In the genomic region with DNA sequence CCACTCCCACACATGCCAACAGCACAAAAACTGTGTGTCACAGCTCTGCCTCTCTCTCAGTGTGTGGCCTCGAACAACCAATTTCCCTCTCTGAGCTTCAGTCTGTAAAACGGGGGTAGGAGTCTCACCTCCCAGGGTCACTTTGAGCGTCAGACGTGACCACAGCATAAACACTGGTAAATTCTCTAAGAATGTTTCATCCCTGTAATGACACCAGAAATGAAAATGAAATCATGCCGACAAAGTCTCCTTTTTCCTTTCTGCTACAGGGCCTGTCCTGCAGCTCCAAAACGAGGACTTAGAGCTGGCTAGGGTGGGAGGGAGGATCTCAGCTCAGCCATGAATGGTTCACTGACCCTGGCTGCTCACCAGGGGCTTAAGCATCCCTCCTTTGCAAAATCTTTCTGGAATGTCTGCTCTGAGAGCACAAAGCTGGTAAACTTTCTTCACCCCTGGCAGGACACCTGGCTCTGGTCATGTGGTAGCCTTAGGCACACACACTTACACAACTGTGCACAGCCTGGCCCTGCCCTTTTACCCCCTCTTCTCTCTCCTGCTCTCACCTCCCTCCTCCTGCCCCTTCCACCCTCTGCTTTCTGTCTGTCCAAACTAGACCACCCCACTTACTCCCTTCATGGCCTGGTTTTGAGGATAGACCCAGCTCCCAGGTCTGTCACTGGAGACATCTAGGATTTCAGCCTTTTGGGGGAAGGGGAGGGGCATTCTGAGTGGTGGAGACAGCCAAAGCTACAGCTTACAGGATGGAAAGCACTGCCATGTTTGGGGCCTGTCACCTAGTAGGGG, we compare ENCODE assay signal across 8 cellular contexts. TPM values are rescaled to one million over a fixed set of nuclear protein-coding genes. Genes with fewer than 3 reads are reported as not detected.
A peak's percentile ranks its signal among the peaks of the same experiment; 100 is the strongest.
DNase-seq lines count a peak whose midpoint lies in the region; ATAC-seq and TF ChIP-seq lines count a peak whose summit lies in the region.

No MANE protein-coding gene starts in this region.

- DNase-seq in activated naive CD4-positive, alpha-beta T cell treated with anti-CD3 and anti-CD28 coated beads, Interleukin-2, amount 10 ng/mL, durations not matched to agents 7 days and 5 days, result no peak
- DNase-seq in activated naive CD4-positive, alpha-beta T cell (lab: John Stamatoyannopoulos, UW), result no peak
- DNase-seq in MCF 10A (ENCODE audit: unreplicated experiment), result peak; percentile 78
- no peak for DNase-seq in lower lobe of right lung
- DNase-seq in vagina (ENCODE audit: extremely low spot score in 2 of 2), result no peak
- DNase-seq in natural killer cell treated with Interleukin-12 subunit alpha and Interleukin-12 subunit beta and Interleukin-15 and Interleukin-18, amount 100 ng/mL, for 72 hours (ENCODE audit: low spot score), result no peak
- DNase-seq in cerebellar nuclear complex (lab: John Stamatoyannopoulos, UW), result no peak
- DNase-seq in activated T-cell treated with anti-CD3 and anti-CD28 coated beads, Interleukin-2, amount 50 U/mL, for 4 hours, result no peak

- TF ChIP-seq POLR2A in vagina (IDR thresholded peaks at IDR 0.05), result no peak

- H3K27me3 ChIP-seq in lower lobe of right lung (ENCODE audit: low read depth), result no peaks in the 10 kb centered on the region
- H3K27me3 ChIP-seq in vagina, result no peaks in the 10 kb centered on the region

- POLR2A ChIA-PET in MCF 10A (lab: Yijun Ruan, JAX), result interaction anchor here (0.7 to 6.5 kb wide), 11 partner anchors 8 to 1809 kb away, joined by 3 to 83 read pairs (median 6); a partner anchor contains a TSS

- no peaks in the 10 kb centered on the region for H3K36me3 Mint-ChIP-seq in activated naive CD4-positive, alpha-beta T cell treated with anti-CD3 and anti-CD28 coated beads, Interleukin-2, amount 10 ng/mL, durations not matched to agents 7 days and 5 days
- no peaks in the 10 kb centered on the region for H3K36me3 Mint-ChIP-seq in MCF 10A (ENCODE audit: insufficient read depth, unreplicated experiment)
- no peaks in the 10 kb centered on the region for H3K36me3 Mint-ChIP-seq in natural killer cell treated with Interleukin-12 subunit alpha and Interleukin-12 subunit beta and Interleukin-15 and Interleukin-18, amount 100 ng/mL, for 72 hours
- H3K36me3 Mint-ChIP-seq in activated T-cell treated with anti-CD3 and anti-CD28 coated beads, Interleukin-2, amount 50 U/mL, for 4 hours (ENCODE audit: insufficient read depth), result no peaks in the 10 kb centered on the region

- H3K27ac ChIP-seq in lower lobe of right lung (peak overlapping the region; percentile 53), vagina (peak overlapping the region; percentile 88)

- H3K4me3 ChIP-seq in lower lobe of right lung (no peak overlapping the region), vagina (no peak overlapping the region)

- ATAC-seq in lower lobe of right lung, result peak; percentile 30 to 52
- ATAC-seq in natural killer cell treated with Interleukin-12 subunit alpha and Interleukin-12 subunit beta and Interleukin-15 and Interleukin-18, amount 100 ng/mL, for 72 hours, result no peak
- no peak for ATAC-seq in activated T-cell treated with anti-CD3 and anti-CD28 coated beads, Interleukin-2, amount 50 U/mL, for 4 hours

- peaks cover 71% of the 10 kb centered on the region for H3K4me1 ChIP-seq in lower lobe of right lung
- peaks cover 92% of the 10 kb centered on the region for H3K4me1 ChIP-seq in vagina

- no peaks in the 10 kb centered on the region for H3K36me3 ChIP-seq in lower lobe of right lung
- H3K36me3 ChIP-seq in vagina, result no peaks in the 10 kb centered on the region

- H3K4me1 Mint-ChIP-seq in activated naive CD4-positive, alpha-beta T cell treated with anti-CD3 and anti-CD28 coated beads, Interleukin-2, amount 10 ng/mL, durations not matched to agents 7 days and 5 days, result peaks cover 55% of the 10 kb centered on the region
- peaks cover 72% of the 10 kb centered on the region for H3K4me1 Mint-ChIP-seq in MCF 10A (ENCODE audit: insufficient read depth, unreplicated experiment)
- H3K4me1 Mint-ChIP-seq in natural killer cell treated with Interleukin-12 subunit alpha and Interleukin-12 subunit beta and Interleukin-15 and Interleukin-18, amount 100 ng/mL, for 72 hours (ENCODE audit: low read depth in 2 of 2), result peaks cover 12 to 14% of the 10 kb centered on the region in 2 donors
- peaks cover 29% of the 10 kb centered on the region for H3K4me1 Mint-ChIP-seq in activated T-cell treated with anti-CD3 and anti-CD28 coated beads, Interleukin-2, amount 50 U/mL, for 4 hours (ENCODE audit: low read depth)

- H3K4me3 Mint-ChIP-seq in activated naive CD4-positive, alpha-beta T cell treated with anti-CD3 and anti-CD28 coated beads, Interleukin-2, amount 10 ng/mL, durations not matched to agents 7 days and 5 days, result no peak overlapping the region
- peak overlapping the region; percentile 53 for H3K4me3 Mint-ChIP-seq in MCF 10A (ENCODE audit: unreplicated experiment)
- H3K4me3 Mint-ChIP-seq in natural killer cell treated with Interleukin-12 subunit alpha and Interleukin-12 subunit beta and Interleukin-15 and Interleukin-18, amount 100 ng/mL, for 72 hours, result no peak overlapping the region
- no peak overlapping the region for H3K4me3 Mint-ChIP-seq in activated T-cell treated with anti-CD3 and anti-CD28 coated beads, Interleukin-2, amount 50 U/mL, for 4 hours

- peaks cover 4% of the 10 kb centered on the region for H3K9me3 ChIP-seq in lower lobe of right lung
- no peaks in the 10 kb centered on the region for H3K9me3 ChIP-seq in vagina

- peak overlapping the region; percentile 63 for H3K27ac Mint-ChIP-seq in activated naive CD4-positive, alpha-beta T cell treated with anti-CD3 and anti-CD28 coated beads, Interleukin-2, amount 10 ng/mL, durations not matched to agents 7 days and 5 days
- H3K27ac Mint-ChIP-seq in MCF 10A (ENCODE audit: low read depth, unreplicated experiment), result peak overlapping the region; percentile 91
- no peak overlapping the region for H3K27ac Mint-ChIP-seq in natural killer cell treated with Interleukin-12 subunit alpha and Interleukin-12 subunit beta and Interleukin-15 and Interleukin-18, amount 100 ng/mL, for 72 hours

- BruUV-seq in MCF 10A (replicated peaks; lab: Mats Ljungman, UMichigan), result no TSS peak

- no peaks in the 10 kb centered on the region for H3K9me3 Mint-ChIP-seq in activated naive CD4-positive, alpha-beta T cell treated with anti-CD3 and anti-CD28 coated beads, Interleukin-2, amount 10 ng/mL, durations not matched to agents 7 days and 5 days
- no peaks in the 10 kb centered on the region for H3K9me3 Mint-ChIP-seq in MCF 10A (ENCODE audit: unreplicated experiment)
- H3K9me3 Mint-ChIP-seq in natural killer cell treated with Interleukin-12 subunit alpha and Interleukin-12 subunit beta and Interleukin-15 and Interleukin-18, amount 100 ng/mL, for 72 hours, result no peaks in the 10 kb centered on the region
- H3K9me3 Mint-ChIP-seq in activated T-cell treated with anti-CD3 and anti-CD28 coated beads, Interleukin-2, amount 50 U/mL, for 4 hours, result no peaks in the 10 kb centered on the region

- CTCF ChIA-PET in activated naive CD4-positive, alpha-beta T cell treated with anti-CD3 and anti-CD28 coated beads, Interleukin-2, amount 10 ng/mL, durations not matched to agents 7 days and 5 days (lab: Charles Lee), result interaction anchor here (0.7 to 1.3 kb wide), 5 partner anchors 14 to 148 kb away, joined by 3 to 4 read pairs (median 3); no protein-coding TSS in a partner anchor
- CTCF ChIA-PET in MCF 10A (lab: Yijun Ruan, JAX), result interaction anchor here (0.8 to 2.4 kb wide), 10 partner anchors 11 to 148 kb away, joined by 3 to 9 read pairs (median 4); no protein-coding TSS in a partner anchor

- no peak for TF ChIP-seq CTCF in MCF 10A (IDR thresholded peaks at IDR 0.05; ENCODE audit: unreplicated experiment)
- TF ChIP-seq CTCF in lower lobe of right lung (IDR thresholded peaks at IDR 0.05), result no peak
- TF ChIP-seq CTCF in vagina (IDR thresholded peaks at IDR 0.05), result no peak

- peaks cover 26% of the 10 kb centered on the region for H3K27me3 Mint-ChIP-seq in activated naive CD4-positive, alpha-beta T cell treated with anti-CD3 and anti-CD28 coated beads, Interleukin-2, amount 10 ng/mL, durations not matched to agents 7 days and 5 days
- no peaks in the 10 kb centered on the region for H3K27me3 Mint-ChIP-seq in MCF 10A (ENCODE audit: insufficient read depth, unreplicated experiment)
- peaks cover 4 to 9% of the 10 kb centered on the region in 2 donors for H3K27me3 Mint-ChIP-seq in natural killer cell treated with Interleukin-12 subunit alpha and Interleukin-12 subunit beta and Interleukin-15 and Interleukin-18, amount 100 ng/mL, for 72 hours
- H3K27me3 Mint-ChIP-seq in activated T-cell treated with anti-CD3 and anti-CD28 coated beads, Interleukin-2, amount 50 U/mL, for 4 hours (ENCODE audit: low read depth), result no peaks in the 10 kb centered on the region

- intact Hi-C loops in MCF 10A (cut with micrococcal nuclease), result no loop called here
- intact Hi-C loops in lower lobe of right lung (cut with DNase I), result no loop called here
- intact Hi-C loops in vagina (cut with DNase I), result no loop called here

RNA-seq across cellular contexts. Expression of a gene that starts 12.3 kb away (rescaled TPM):
- 18.4 and 20.1 TPM in 2 replicates for total RNA-seq in MCF 10A (2022)
- 16.3 TPM for total RNA-seq in lower lobe of right lung
- 144 TPM for total RNA-seq in vagina
- not detected for total RNA-seq in natural killer cell treated with Interleukin-12 subunit alpha and Interleukin-12 subunit beta and Interleukin-15 and Interleukin-18, amount 100 ng/mL, for 72 hours
- under 1 TPM; 0.16 to 0.38 (median 0.30) TPM for total RNA-seq in activated T-cell treated with anti-CD3 and anti-CD28 coated beads, Interleukin-2, amount 50 U/mL, for 4 hours

Comparison
In these comparisons a context has a peak if more than half of its experiments do, and no peak if none do; other contexts are left out.
1. H3K27ac Mint-ChIP-seq: peak in activated naive CD4-positive, alpha-beta T cell treated with anti-CD3 and anti-CD28 coated beads, Interleukin-2, amount 10 ng/mL, durations not matched to agents 7 days and 5 days (single experiment) and MCF 10A (single experiment); none in natural killer cell treated with Interleukin-12 subunit alpha and Interleukin-12 subunit beta and Interleukin-15 and Interleukin-18, amount 100 ng/mL, for 72 hours (0 of 2).
2. ATAC-seq: peak in lower lobe of right lung (2 of 2); none in natural killer cell treated with Interleukin-12 subunit alpha and Interleukin-12 subunit beta and Interleukin-15 and Interleukin-18, amount 100 ng/mL, for 72 hours (0 of 2) and activated T-cell treated with anti-CD3 and anti-CD28 coated beads, Interleukin-2, amount 50 U/mL, for 4 hours (0 of 2).
3. RNA of a gene that starts 12.3 kb away (total RNA-seq): 144 TPM in vagina (single experiment), 18.4 to 20.1 TPM in MCF 10A and 16.3 TPM in lower lobe of right lung (single experiment); 0.16 to 0.38 TPM in activated T-cell treated with anti-CD3 and anti-CD28 coated beads, Interleukin-2, amount 50 U/mL, for 4 hours and not detected in natural killer cell treated with Interleukin-12 subunit alpha and Interleukin-12 subunit beta and Interleukin-15 and Interleukin-18, amount 100 ng/mL, for 72 hours; every median in the first group is over 10 times any median in the second.